In genomic region chr12:89733579-89734201, GRCh38 we compare ENCODE assay signal across 11 cellular contexts. TPM values are rescaled to one million over a fixed set of nuclear protein-coding genes. Genes with fewer than 3 reads are reported as not detected.
DNase-seq lines count a peak whose midpoint lies in the region; ATAC-seq and TF ChIP-seq lines count a peak whose summit lies in the region.
"Had no signal": no experiment of that assay in that cellular context is flagged by ENCODE, and none has a peak within 500 bp of the region (broad histone marks: within the 10 kb centered on the region; RNA-seq: fewer than 3 reads in every experiment).

No MANE protein-coding gene starts in this region.

- POLR2A ChIA-PET in activated CD4-positive, alpha-beta T cell treated with anti-CD3 and anti-CD28 coated beads, Interleukin-2, amount 10 ng/mL, durations not matched to agents 7 days and 5 days (lab: Charles Lee) = no interaction called here

- H3K36me3 Mint-ChIP-seq in activated CD4-positive, alpha-beta T cell treated with anti-CD3 and anti-CD28 coated beads, Interleukin-2, amount 10 ng/mL, durations not matched to agents 7 days and 5 days (ENCODE audit: low read depth) = peaks cover 2% of the 10 kb centered on the region

- H3K4me3 ChIP-seq in epithelial cell of esophagus (ENCODE audit: low read length) = no peak overlapping the region
- H3K4me3 ChIP-seq: mucosa of descending colon had no signal

- H3K4me3 Mint-ChIP-seq in activated CD4-positive, alpha-beta T cell treated with anti-CD3 and anti-CD28 coated beads, Interleukin-2, amount 10 ng/mL, durations not matched to agents 7 days and 5 days = no peak overlapping the region

- H3K9me3 Mint-ChIP-seq in activated CD4-positive, alpha-beta T cell treated with anti-CD3 and anti-CD28 coated beads, Interleukin-2, amount 10 ng/mL, durations not matched to agents 7 days and 5 days = peaks cover 15% of the 10 kb centered on the region

- peaks cover 7% of the 10 kb centered on the region for H3K4me1 Mint-ChIP-seq in activated CD4-positive, alpha-beta T cell treated with anti-CD3 and anti-CD28 coated beads, Interleukin-2, amount 10 ng/mL, durations not matched to agents 7 days and 5 days

- no peaks in the 10 kb centered on the region for H3K27me3 Mint-ChIP-seq in activated CD4-positive, alpha-beta T cell treated with anti-CD3 and anti-CD28 coated beads, Interleukin-2, amount 10 ng/mL, durations not matched to agents 7 days and 5 days

- CTCF ChIA-PET in activated CD4-positive, alpha-beta T cell treated with anti-CD3 and anti-CD28 coated beads, Interleukin-2, amount 10 ng/mL, durations not matched to agents 7 days and 5 days (lab: Charles Lee) = no interaction called here

- peak; percentile 16 for DNase-seq in activated CD4-positive, alpha-beta T cell treated with anti-CD3 and anti-CD28 coated beads, Interleukin-2, amount 10 ng/mL, durations not matched to agents 7 days and 5 days
- no peak for DNase-seq in activated CD4-positive, alpha-beta T cell treated with anti-CD3 and anti-CD28 coated beads, Interleukin-2, amount 50 U/mL, for 4 hours
- DNase-seq in RPMI7951 (ENCODE audit: low read depth) (peak; percentile 96), epithelial cell of esophagus (ENCODE audit: low read depth) (peak; percentile 71), stromal cell of bone marrow (ENCODE audit: low read depth) (peak; percentile 86), NCI-H2196 treated with DMSO at 0.1 percent for 48 hours (lab: John Stamatoyannopoulos, UW; ENCODE audit: unreplicated experiment) (no peak)
- DNase-seq: 8988T, mucosa of descending colon, NCI-H446 treated with DMSO at 0.1 percent for 48 hours had no signal

- no peak for ATAC-seq in HG02938 (IDR thresholded peaks at IDR 0.05; ENCODE audit: unreplicated experiment)
- ATAC-seq in HG03565 (IDR thresholded peaks at IDR 0.05; ENCODE audit: unreplicated experiment) = no peak
- ATAC-seq: mucosa of descending colon had no signal

- no peak for TF ChIP-seq CTCF in epithelial cell of esophagus (IDR thresholded peaks at IDR 0.05; ENCODE audit: insufficient read depth, low read depth, low read length, missing control alignments)

- no peak overlapping the region for H3K27ac Mint-ChIP-seq in activated CD4-positive, alpha-beta T cell treated with anti-CD3 and anti-CD28 coated beads, Interleukin-2, amount 10 ng/mL, durations not matched to agents 7 days and 5 days

RNA-seq across cellular contexts. Expression of gene ATP2B1, which starts 25.1 kb away (rescaled TPM):
- 10 to 100 TPM; 24.2 to 26.6 TPM for total RNA-seq in activated CD4-positive, alpha-beta T cell treated with anti-CD3 and anti-CD28 coated beads, Interleukin-2, amount 10 ng/mL, durations not matched to agents 7 days and 5 days
- 91.2 and 97.9 TPM in 2 replicates for total RNA-seq in RPMI7951 (2014; rRNA removed; shearing (Covaris generic))

Comparison
In these comparisons a context has a peak if more than half of its experiments do, and no peak if none do; other contexts are left out.
1. DNase-seq: peak in activated CD4-positive, alpha-beta T cell treated with anti-CD3 and anti-CD28 coated beads, Interleukin-2, amount 10 ng/mL, durations not matched to agents 7 days and 5 days (single experiment), RPMI7951 (single experiment), epithelial cell of esophagus (single experiment) and stromal cell of bone marrow (single experiment); none in activated CD4-positive, alpha-beta T cell treated with anti-CD3 and anti-CD28 coated beads, Interleukin-2, amount 50 U/mL, for 4 hours (0 of 2) and NCI-H2196 treated with DMSO at 0.1 percent for 48 hours (single experiment).